In the genomic region with DNA sequence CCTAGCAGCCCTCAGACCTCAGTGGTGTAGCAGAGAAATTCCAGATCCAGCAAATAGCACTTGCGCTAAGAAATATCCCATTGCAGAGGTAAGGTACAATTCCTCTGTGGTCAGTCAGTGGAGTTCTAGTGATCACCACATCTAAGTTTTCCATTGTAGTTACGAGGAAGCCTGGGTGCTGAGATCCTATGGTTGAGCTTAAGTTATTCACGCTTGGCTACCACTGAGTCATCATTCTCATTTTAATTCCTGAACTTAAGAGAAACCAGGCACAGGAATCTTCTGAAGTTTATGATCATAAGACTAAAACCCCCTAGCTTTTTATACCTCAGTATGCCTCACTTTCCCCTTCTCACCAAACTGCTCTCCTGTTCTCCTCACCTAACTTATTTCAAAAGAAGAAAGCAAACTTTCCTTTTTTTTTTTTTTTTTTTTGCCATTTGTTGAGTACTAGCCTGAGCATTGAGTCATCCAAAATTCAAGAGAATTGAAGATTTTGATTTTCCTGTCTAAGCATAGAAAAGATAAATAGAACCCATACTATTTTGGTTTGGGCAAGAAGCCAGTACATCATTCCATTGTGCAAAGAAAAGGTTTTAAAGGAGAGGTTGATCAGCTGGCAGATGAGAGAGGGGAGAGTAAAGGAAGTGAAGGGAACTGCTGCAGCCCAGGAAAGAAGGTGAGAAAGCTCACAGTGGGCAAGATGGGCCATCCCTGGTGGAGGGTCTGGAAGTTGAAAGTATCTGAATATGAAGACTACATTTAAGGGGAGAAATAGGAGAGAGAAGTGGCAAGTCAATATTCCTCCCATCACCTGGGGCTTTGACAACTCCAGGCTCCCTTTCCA, we compare ENCODE assay signal across 17 cellular contexts. TPM values are rescaled to one million over a fixed set of nuclear protein-coding genes. Genes with fewer than 3 reads are reported as not detected.
DNase-seq lines count a peak whose midpoint lies in the region; ATAC-seq, FAIRE-seq and TF ChIP-seq lines count a peak whose summit lies in the region.
"Had no signal": no experiment of that assay in that cellular context is flagged by ENCODE, and none has a peak within 500 bp of the region (broad histone marks: within the 10 kb centered on the region; RNA-seq: fewer than 3 reads in every experiment).

No MANE protein-coding gene starts in this region.

- peaks cover 12% of the 10 kb centered on the region for H3K4me1 Mint-ChIP-seq in activated T-cell treated with anti-CD3 and anti-CD28 coated beads, Interleukin-2, amount 50 U/mL, for 24 hours (ENCODE audit: low read depth)
- H3K4me1 Mint-ChIP-seq in WTC11: peaks cover 36% of the 10 kb centered on the region
- H3K4me1 Mint-ChIP-seq in stimulated activated effector memory CD8-positive, alpha-beta T cell treated with anti-CD3 and anti-CD28 coated beads, Interleukin-12 subunit alpha, Interleukin-12 subunit beta, amount 100 ng/mL, for 72 hours: peaks cover 7% of the 10 kb centered on the region
- peaks cover 6% of the 10 kb centered on the region for H3K4me1 Mint-ChIP-seq in activated CD4-positive, alpha-beta memory T cell treated with anti-CD3 and anti-CD28 coated beads for 36 hours (ENCODE audit: low read depth)

- no peak for FAIRE-seq in kidney (lab: Jason Lieb, UNC)
- FAIRE-seq: colon had no signal

- no peaks in the 10 kb centered on the region for H3K9me3 ChIP-seq in kidney (ENCODE audit: control insufficient read depth in 1 of 2, low read length in 2 of 2)
- H3K9me3 ChIP-seq: thyroid gland had no signal

- no peak overlapping the region for H3K27ac ChIP-seq in kidney (ENCODE audit: low read depth in 2 of 2, low read length in 2 of 2)
- H3K27ac ChIP-seq: heart left ventricle, thyroid gland had no signal

- intact Hi-C loops in activated CD4-positive, alpha-beta memory T cell treated with anti-CD3 and anti-CD28 coated beads for 36 hours (cut with micrococcal nuclease): no loop called here
- intact Hi-C loops in kidney (cut with DNase I): no loop called here

- peaks cover 5% of the 10 kb centered on the region for H3K9me3 Mint-ChIP-seq in activated T-cell treated with anti-CD3 and anti-CD28 coated beads, Interleukin-2, amount 50 U/mL, for 24 hours
- peaks cover 9% of the 10 kb centered on the region for H3K9me3 Mint-ChIP-seq in WTC11
- H3K9me3 Mint-ChIP-seq in stimulated activated effector memory CD8-positive, alpha-beta T cell treated with anti-CD3 and anti-CD28 coated beads, Interleukin-12 subunit alpha, Interleukin-12 subunit beta, amount 100 ng/mL, for 72 hours: no peaks in the 10 kb centered on the region
- peaks cover 5% of the 10 kb centered on the region for H3K9me3 Mint-ChIP-seq in activated CD4-positive, alpha-beta memory T cell treated with anti-CD3 and anti-CD28 coated beads for 36 hours

- H3K4me3 ChIP-seq in kidney (ENCODE audit: low read length in 2 of 2): no peak overlapping the region
- H3K4me3 ChIP-seq: heart left ventricle, thyroid gland had no signal

- H3K4me1 ChIP-seq in kidney (ENCODE audit: control insufficient read depth in 1 of 2, insufficient read depth in 1 of 2, low read depth in 1 of 2, low read length in 2 of 2): no peaks in the 10 kb centered on the region
- H3K4me1 ChIP-seq: thyroid gland had no signal

- CTCF ChIA-PET in WTC11 (lab: Charles Lee): interaction anchor here (0.6 to 1.9 kb wide), 3 partner anchors 19 to 150 kb away, joined by 3 to 7 read pairs (median 4); no protein-coding TSS in a partner anchor
- CTCF ChIA-PET in activated CD4-positive, alpha-beta memory T cell treated with anti-CD3 and anti-CD28 coated beads for 36 hours (lab: Charles Lee): interaction anchor here (0.5 to 1.7 kb wide), 2 partner anchors 176 to 459 kb away, joined by 3 to 4 read pairs; no protein-coding TSS in a partner anchor

- H3K36me3 ChIP-seq in kidney (ENCODE audit: control insufficient read depth in 1 of 2, insufficient read depth in 2 of 2, low read length in 2 of 2): no peaks in the 10 kb centered on the region
- H3K36me3 ChIP-seq: thyroid gland had no signal

- H3K9ac ChIP-seq in kidney (ENCODE audit: low read length in 2 of 2): no peak overlapping the region

- POLR2A ChIA-PET in WTC11 (lab: Charles Lee): interaction anchor here (1.4 kb wide), 1 partner anchor 42 kb away, joined by 4 read pairs; no protein-coding TSS in a partner anchor
- POLR2A ChIA-PET in activated CD4-positive, alpha-beta memory T cell treated with anti-CD3 and anti-CD28 coated beads for 36 hours (lab: Charles Lee): interaction anchor here (1.3 kb wide), 1 partner anchor 34 kb away, joined by 7 read pairs; no protein-coding TSS in a partner anchor

- H3K27ac Mint-ChIP-seq in activated T-cell treated with anti-CD3 and anti-CD28 coated beads, Interleukin-2, amount 50 U/mL, for 24 hours: peak overlapping the region; percentile 41
- H3K27ac Mint-ChIP-seq in WTC11: no peak overlapping the region
- peak overlapping the region; percentile 68 for H3K27ac Mint-ChIP-seq in stimulated activated effector memory CD8-positive, alpha-beta T cell treated with anti-CD3 and anti-CD28 coated beads, Interleukin-12 subunit alpha, Interleukin-12 subunit beta, amount 100 ng/mL, for 72 hours
- H3K27ac Mint-ChIP-seq in activated CD4-positive, alpha-beta memory T cell treated with anti-CD3 and anti-CD28 coated beads for 36 hours: no peak overlapping the region
- H3K27ac Mint-ChIP-seq: mesothelial cell of epicardium had no signal

- TF ChIP-seq CTCF in WTC11 (IDR thresholded peaks at IDR 0.05) (no peak), kidney (IDR thresholded peaks at IDR 0.05; ENCODE audit: borderline replicate concordance, extremely low read depth, insufficient read depth) (no peak)

- peaks cover 94% of the 10 kb centered on the region for H3K36me3 Mint-ChIP-seq in activated T-cell treated with anti-CD3 and anti-CD28 coated beads, Interleukin-2, amount 50 U/mL, for 24 hours (ENCODE audit: low read depth)
- peaks cover 23% of the 10 kb centered on the region for H3K36me3 Mint-ChIP-seq in WTC11
- peaks cover 100% of the 10 kb centered on the region for H3K36me3 Mint-ChIP-seq in stimulated activated effector memory CD8-positive, alpha-beta T cell treated with anti-CD3 and anti-CD28 coated beads, Interleukin-12 subunit alpha, Interleukin-12 subunit beta, amount 100 ng/mL, for 72 hours
- peaks cover 57% of the 10 kb centered on the region for H3K36me3 Mint-ChIP-seq in activated CD4-positive, alpha-beta memory T cell treated with anti-CD3 and anti-CD28 coated beads for 36 hours
- H3K36me3 Mint-ChIP-seq: mesothelial cell of epicardium had no signal

- H3K27me3 Mint-ChIP-seq in activated T-cell treated with anti-CD3 and anti-CD28 coated beads, Interleukin-2, amount 50 U/mL, for 24 hours: no peaks in the 10 kb centered on the region
- peaks cover 2% of the 10 kb centered on the region; the same call in 1 of the 2 replicates for H3K27me3 Mint-ChIP-seq in WTC11 (ENCODE audit: low read depth)
- H3K27me3 Mint-ChIP-seq in activated CD4-positive, alpha-beta memory T cell treated with anti-CD3 and anti-CD28 coated beads for 36 hours: no peaks in the 10 kb centered on the region

- ATAC-seq in WTC11 (peak; percentile 79), HG03565 (IDR thresholded peaks at IDR 0.05; ENCODE audit: unreplicated experiment) (no peak)
- no peak for ATAC-seq in stimulated activated effector memory CD8-positive, alpha-beta T cell treated with anti-CD3 and anti-CD28 coated beads, Interleukin-12 subunit alpha, Interleukin-12 subunit beta, amount 100 ng/mL, for 72 hours
- ATAC-seq: heart left ventricle, right cardiac atrium had no signal

- DNase-seq in activated T-cell treated with anti-CD3 and anti-CD28 coated beads, Interleukin-2, amount 50 U/mL, for 24 hours: no peak
- no peak for DNase-seq in activated T-cell treated with anti-CD3 and anti-CD28 coated beads, Interleukin-2, amount 50 U/mL, for 48 hours
- DNase-seq in WTC11 (ENCODE audit: low spot score) (no peak), fibroblast of peridontal ligament (ENCODE audit: extremely low read depth) (peak; percentile 91), kidney (no peak)
- DNase-seq in stimulated activated effector memory CD8-positive, alpha-beta T cell treated with anti-CD3 and anti-CD28 coated beads, Interleukin-12 subunit alpha, Interleukin-12 subunit beta, amount 100 ng/mL, for 72 hours (ENCODE audit: low spot score in 2 of 2): no peak
- DNase-seq in activated CD4-positive, alpha-beta memory T cell treated with anti-CD3 and anti-CD28 coated beads for 36 hours: no peak
- DNase-seq: activated CD4-positive, CD25-positive, alpha-beta regulatory T cell treated with anti-CD3 and anti-CD28 coated beads, Interleukin-2, amount 50 U/mL, for 72 hours; activated effector memory CD4-positive, alpha-beta T cell treated with Interleukin-2 at 50 U/mL for 16 hours; DND-41; heart left ventricle; MV-4-11; right cardiac atrium had no signal

- H3K4me3 Mint-ChIP-seq in activated T-cell treated with anti-CD3 and anti-CD28 coated beads, Interleukin-2, amount 50 U/mL, for 24 hours: no peak overlapping the region
- no peak overlapping the region; the same call in 1 of the 2 replicates for H3K4me3 Mint-ChIP-seq in WTC11
- H3K4me3 Mint-ChIP-seq in stimulated activated effector memory CD8-positive, alpha-beta T cell treated with anti-CD3 and anti-CD28 coated beads, Interleukin-12 subunit alpha, Interleukin-12 subunit beta, amount 100 ng/mL, for 72 hours: no peak overlapping the region
- H3K4me3 Mint-ChIP-seq in activated CD4-positive, alpha-beta memory T cell treated with anti-CD3 and anti-CD28 coated beads for 36 hours: no peak overlapping the region
- H3K4me3 Mint-ChIP-seq: mesothelial cell of epicardium had no signal

TF ChIP-seq in WTC11, 78 proteins besides CTCF, POLR2A, EP300 and RAD21 (continues in another document):
- no peak for TF ChIP-seq ZNF121 (CRISPR knock-in tag; IDR thresholded peaks at IDR 0.05)
- TF ChIP-seq, protein P1, sequence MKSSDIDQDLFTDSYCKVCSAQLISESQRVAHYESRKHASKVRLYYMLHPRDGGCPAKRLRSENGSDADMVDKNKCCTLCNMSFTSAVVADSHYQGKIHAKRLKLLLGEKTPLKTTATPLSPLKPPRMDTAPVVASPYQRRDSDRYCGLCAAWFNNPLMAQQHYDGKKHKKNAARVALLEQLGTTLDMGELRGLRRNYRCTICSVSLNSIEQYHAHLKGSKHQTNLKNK (CRISPR knock-in tag; IDR thresholded peaks at IDR 0.05): no peak
- TF ChIP-seq, protein P2, sequence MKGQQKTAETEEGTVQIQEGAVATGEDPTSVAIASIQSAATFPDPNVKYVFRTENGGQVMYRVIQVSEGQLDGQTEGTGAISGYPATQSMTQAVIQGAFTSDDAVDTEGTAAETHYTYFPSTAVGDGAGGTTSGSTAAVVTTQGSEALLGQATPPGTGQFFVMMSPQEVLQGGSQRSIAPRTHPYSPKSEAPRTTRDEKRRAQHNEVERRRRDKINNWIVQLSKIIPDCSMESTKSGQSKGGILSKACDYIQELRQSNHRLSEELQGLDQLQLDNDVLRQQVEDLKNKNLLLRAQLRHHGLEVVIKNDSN (CRISPR knock-in tag; IDR thresholded peaks at IDR 0.05): no peak
- TF ChIP-seq GABPB1 (CRISPR knock-in tag; IDR thresholded peaks at IDR 0.05): no peak
- TF ChIP-seq NFE2L1 (CRISPR knock-in tag; IDR thresholded peaks at IDR 0.05): no peak
- TF ChIP-seq ZNF423 (CRISPR knock-in tag; IDR thresholded peaks at IDR 0.05): no peak
- no peak for TF ChIP-seq MXD4 (CRISPR knock-in tag; IDR thresholded peaks at IDR 0.05; ENCODE audit: borderline replicate concordance)

RNA-seq across cellular contexts. Expression of a gene that starts 39.9 kb away (rescaled TPM):
- total RNA-seq in WTC11 (2021) (531 to 543 TPM (median 533 TPM) in 3 replicates), kidney (151 TPM)
- total RNA-seq in activated CD4-positive, alpha-beta memory T cell treated with anti-CD3 and anti-CD28 coated beads for 36 hours: 100 to 1,000 TPM; 388 to 398 TPM
- 103 TPM for polyA plus RNA-seq in kidney (ENCODE audit: insufficient read depth, low read depth, low replicate concordance)

Comparison
In these comparisons a context has a peak if more than half of its experiments do, and no peak if none do; other contexts are left out.
1. H3K27ac Mint-ChIP-seq: peak in activated T-cell treated with anti-CD3 and anti-CD28 coated beads, Interleukin-2, amount 50 U/mL, for 24 hours (single experiment) and stimulated activated effector memory CD8-positive, alpha-beta T cell treated with anti-CD3 and anti-CD28 coated beads, Interleukin-12 subunit alpha, Interleukin-12 subunit beta, amount 100 ng/mL, for 72 hours (single experiment); none in WTC11 (single experiment) and activated CD4-positive, alpha-beta memory T cell treated with anti-CD3 and anti-CD28 coated beads for 36 hours (single experiment).